In genomic region chr19:39845621-39846175, GRCh38 we compare ENCODE assay signal across 8 cellular contexts. TPM values are rescaled to one million over a fixed set of nuclear protein-coding genes. Genes with fewer than 3 reads are reported as not detected.
DNase-seq lines count a peak whose midpoint lies in the region; ATAC-seq and TF ChIP-seq lines count a peak whose summit lies in the region.

No MANE protein-coding gene starts in this region.

- H3K4me3 ChIP-seq in SK-N-SH (ENCODE audit: low read depth in 2 of 2, low read length in 1 of 2) (peak overlapping the region; percentile 62 to 80), epithelial cell of proximal tubule (ENCODE audit: low read depth, low read length) (peak overlapping the region; percentile 81)

- H3K9ac ChIP-seq in SK-N-SH, result peak overlapping the region; percentile 86

- H3K79me2 ChIP-seq in SK-N-SH (ENCODE audit: insufficient read depth), result peaks cover 55% of the 10 kb centered on the region

- H4K20me1 ChIP-seq in SK-N-SH (ENCODE audit: insufficient read depth), result peaks cover 14% of the 10 kb centered on the region

- no peaks in the 10 kb centered on the region for H3K9me2 ChIP-seq in SK-N-SH

- TF ChIP-seq CTCF in SK-N-SH (IDR thresholded peaks at IDR 0.05), result peak; percentile 21; the same call in 1 of the 2 replicates
- TF ChIP-seq CTCF in epithelial cell of proximal tubule (conservative IDR thresholded peaks at IDR 0.05; ENCODE audit: low read depth, low read length), result no peak

- H3K27me3 Mint-ChIP-seq in naive thymus-derived CD8-positive, alpha-beta T cell, result no peaks in the 10 kb centered on the region

- no peaks in the 10 kb centered on the region for H3K36me3 ChIP-seq in SK-N-SH (replicated peaks in 1 of 2; ENCODE audit: control insufficient read depth in 1 of 2, insufficient read depth in 2 of 2, low read length in 1 of 2)

- H3K27me3 ChIP-seq in SK-N-SH (ENCODE audit: insufficient read depth), result no peaks in the 10 kb centered on the region

- H3K4me1 Mint-ChIP-seq in naive thymus-derived CD8-positive, alpha-beta T cell, result peaks cover 35 to 54% (median 51%) of the 10 kb centered on the region in 4 donors

- CTCF ChIA-PET in SK-N-SH (lab: Yijun Ruan, JAX), result interaction anchor here (0.6 to 6.7 kb wide), 15 partner anchors 9 to 372 kb away, joined by 3 to 143 read pairs (median 5); partner anchors contain the start of genes DYRK1B, TTC9B and ZNF780B

- peak overlapping the region; percentile 88 to 94 (median 92) for H3K4me3 Mint-ChIP-seq in naive thymus-derived CD8-positive, alpha-beta T cell

- 4% methylated on average over 24 of the region's 26 CpGs for WGBS in SK-N-SH (ENCODE audit: low lambda C conversion rate)

- ATAC-seq in HG03280 (IDR thresholded peaks at IDR 0.05; ENCODE audit: unreplicated experiment), result peak; percentile 3
- ATAC-seq in naive thymus-derived CD8-positive, alpha-beta T cell, result peak in 1 of 2 donors; percentile 37
- no peak for ATAC-seq in GM18909 (IDR thresholded peaks at IDR 0.05; ENCODE audit: poor library complexity, unreplicated experiment)
- ATAC-seq in HG02798 (IDR thresholded peaks at IDR 0.05; ENCODE audit: poor library complexity, unreplicated experiment), result no peak
- no peak for ATAC-seq in HG03342 (IDR thresholded peaks at IDR 0.05; ENCODE audit: unreplicated experiment)

- peak overlapping the region; percentile 43 to 55; a peak in 2 of 4 replicates for H3K27ac ChIP-seq in SK-N-SH (ENCODE audit: low read depth in 2 of 2, low read length in 1 of 2)

- no peak for TF ChIP-seq EP300 in SK-N-SH (IDR thresholded peaks at IDR 0.05; ENCODE audit: borderline replicate concordance in 1 of 2, low read depth in 1 of 2, low read length in 1 of 2)

- POLR2A ChIA-PET in SK-N-SH (lab: Yijun Ruan, JAX), result interaction anchor here (1.0 to 1.3 kb wide), 4 partner anchors 12 to 410 kb away, joined by 3 to 7 read pairs (median 6); partner anchors contain the start of genes DYRK1B, PSMC4 and RPS16
- POLR2A ChIA-PET in naive thymus-derived CD8-positive, alpha-beta T cell (lab: Charles Lee), result interaction anchor here (0.6 to 5.2 kb wide), 11 partner anchors 10 to 440 kb away, joined by 3 to 53 read pairs (median 4); partner anchors contain the start of genes AKT2, DYRK1B, RPS16 and ZNF546

- peaks cover 8 to 25% of the 10 kb centered on the region in 2 experiments; a peak in 2 of 4 replicates for H3K4me1 ChIP-seq in SK-N-SH (ENCODE audit: control insufficient read depth in 1 of 2, insufficient read depth in 2 of 2, low read depth in 1 of 2, low read length in 1 of 2)

- no peaks in the 10 kb centered on the region for H3F3A ChIP-seq in SK-N-SH (replicated peaks; ENCODE audit: insufficient read depth)

- peak overlapping the region; percentile 100; the same call in 1 of the 2 replicates for H2AFZ ChIP-seq in SK-N-SH (ENCODE audit: low read depth)

- no peaks in the 10 kb centered on the region for H3K9me3 ChIP-seq in SK-N-SH

- DNase-seq in D341Med (ENCODE audit: low spot score) (peak; percentile 83), SK-N-SH (peak; percentile 73), epithelial cell of proximal tubule (ENCODE audit: low read depth) (no peak)
- no peak for DNase-seq in naive thymus-derived CD8-positive, alpha-beta T cell

- H3K9me3 Mint-ChIP-seq in naive thymus-derived CD8-positive, alpha-beta T cell, result no peaks in the 10 kb centered on the region

- H3K27ac Mint-ChIP-seq in naive thymus-derived CD8-positive, alpha-beta T cell, result peak overlapping the region; percentile 86 to 99 (median 97)

- no peak for TF ChIP-seq RAD21 in SK-N-SH (IDR thresholded peaks at IDR 0.05; ENCODE audit: low read length)

- H3K36me3 Mint-ChIP-seq in naive thymus-derived CD8-positive, alpha-beta T cell, result peaks cover 0 to 3% (median 0%) of the 10 kb centered on the region in 3 donors

- peak overlapping the region; percentile 94 for H3K4me2 ChIP-seq in SK-N-SH

TF ChIP-seq in SK-N-SH, 30 proteins besides CTCF, POLR2A, EP300 and RAD21:
- no peak for TF ChIP-seq RCOR1 (IDR thresholded peaks at IDR 0.05; ENCODE audit: low read length)
- no peak for TF ChIP-seq YY1 (IDR thresholded peaks at IDR 0.05; ENCODE audit: low read depth)
- peak; percentile 42; the same call in 1 of the 2 replicates for TF ChIP-seq MAX (IDR thresholded peaks at IDR 0.05; ENCODE audit: low read depth)
- TF ChIP-seq RXRA (IDR thresholded peaks at IDR 0.05; ENCODE audit: borderline replicate concordance, low read depth), result no peak

RNA-seq across cellular contexts. Expression of gene FBL, which starts 0.5 kb away (rescaled TPM):
- 340 and 371 TPM in 2 replicates for polyA plus RNA-seq in SK-N-SH (2012; rRNA removed)
- polyA plus RNA-seq in SK-N-SH (2012; cell fraction: cytosol; rRNA removed), result 248 and 314 TPM in 2 replicates
- 135 and 169 TPM in 2 replicates for polyA plus RNA-seq in SK-N-SH (2012; cell fraction: nucleus; rRNA removed)
- total RNA-seq in epithelial cell of proximal tubule, result 187 and 237 TPM in 2 replicates
- 100 to 1,000 TPM; 336 to 365 TPM for total RNA-seq in naive thymus-derived CD8-positive, alpha-beta T cell
- polyA plus RNA-seq in naive thymus-derived CD8-positive, alpha-beta T cell, result 100 to 1,000 TPM; 231 to 246 (median 236) TPM

RNA-seq across cellular contexts. Expression of gene DYRK1B, which starts 11.7 kb away (rescaled TPM):
- polyA plus RNA-seq in SK-N-SH (2012; rRNA removed), result 10.2 and 17.2 TPM in 2 replicates
- 11.4 and 17.5 TPM in 2 replicates for polyA plus RNA-seq in SK-N-SH (2012; cell fraction: cytosol; rRNA removed)
- polyA plus RNA-seq in SK-N-SH (2012; cell fraction: nucleus; rRNA removed), result 44.6 and 45.8 TPM in 2 replicates
- total RNA-seq in epithelial cell of proximal tubule, result 5.7 and 15.5 TPM in 2 replicates
- 10 to 100 TPM; 18.0 to 19.7 TPM for total RNA-seq in naive thymus-derived CD8-positive, alpha-beta T cell
- 1 to 10 TPM; 5.2 to 6.2 (median 5.6) TPM for polyA plus RNA-seq in naive thymus-derived CD8-positive, alpha-beta T cell

Comparison
In these comparisons a context has a peak if more than half of its experiments do, and no peak if none do; other contexts are left out.
1. DNase-seq: peak in D341Med (single experiment) and SK-N-SH (single experiment); none in epithelial cell of proximal tubule (single experiment) and naive thymus-derived CD8-positive, alpha-beta T cell (0 of 10).